ENCODE assay signal across 8 cellular contexts in genomic region chr3:52771702-52772101, GRCh38. TPM values are rescaled to one million over a fixed set of nuclear protein-coding genes. Genes with fewer than 3 reads are reported as not detected.
DNase-seq lines count a peak whose midpoint lies in the region; ATAC-seq and TF ChIP-seq lines count a peak whose summit lies in the region.

No MANE protein-coding gene starts in this region.

- H2BK12ac ChIP-seq in mesenchymal stem cell (ENCODE audit: low read length in 2 of 2) = no peak overlapping the region

- no peak overlapping the region for H2AK5ac ChIP-seq in mesenchymal stem cell (ENCODE audit: low read length, severe bottlenecking)

- peak overlapping the region; percentile 92 for H3K4me3 Mint-ChIP-seq in activated T-helper 2 cell treated with anti-CD3 and anti-CD28 coated beads, Interferon-gamma antibody, Interleukin-2, Interleukin-4, amounts not matched to agents 10 μg/mL and 5 μg/mL and 100 μg/mL, durations not matched to agents 14 hours and 24 hours and 36 hours (ENCODE audit: low read depth)
- H3K4me3 Mint-ChIP-seq in type B pancreatic cell = peak overlapping the region; percentile 97

- no peaks in the 10 kb centered on the region for H3K9me3 Mint-ChIP-seq in activated T-helper 2 cell treated with anti-CD3 and anti-CD28 coated beads, Interferon-gamma antibody, Interleukin-2, Interleukin-4, amounts not matched to agents 10 μg/mL and 5 μg/mL and 100 μg/mL, durations not matched to agents 14 hours and 24 hours and 36 hours
- H3K9me3 Mint-ChIP-seq in type B pancreatic cell = no peaks in the 10 kb centered on the region

- H3K4me3 ChIP-seq in left ventricle myocardium inferior (peak overlapping the region; percentile 95), mesenchymal stem cell (ENCODE audit: insufficient read depth in 1 of 2, low read depth in 1 of 2, low read length in 2 of 2) (peak overlapping the region in 1 of 2 experiments; percentile 92)

- no peak overlapping the region for H3K14ac ChIP-seq in mesenchymal stem cell (ENCODE audit: low read length in 2 of 2)

- H2BK15ac ChIP-seq in mesenchymal stem cell (ENCODE audit: low read depth, poor library complexity, severe bottlenecking) = no peak overlapping the region

- H3K36me3 Mint-ChIP-seq in activated T-helper 2 cell treated with anti-CD3 and anti-CD28 coated beads, Interferon-gamma antibody, Interleukin-2, Interleukin-4, amounts not matched to agents 10 μg/mL and 5 μg/mL and 100 μg/mL, durations not matched to agents 14 hours and 24 hours and 36 hours (ENCODE audit: low read depth) = peaks cover 11% of the 10 kb centered on the region
- peaks cover 7% of the 10 kb centered on the region for H3K36me3 Mint-ChIP-seq in type B pancreatic cell

- no peak for DNase-seq in left ventricle myocardium inferior
- DNase-seq in left ventricle myocardium superior = no peak
- DNase-seq in activated T-helper 2 cell treated with anti-CD3 and anti-CD28 coated beads, Interferon-gamma antibody, Interleukin-2, Interleukin-4, amounts not matched to agents 10 μg/mL and 5 μg/mL and 100 μg/mL, durations not matched to agents 14 hours and 24 hours and 36 hours (ENCODE audit: low spot score) = no peak
- no peak for DNase-seq in mesenchymal stem cell
- DNase-seq in type B pancreatic cell (ENCODE audit: extremely low spot score, unreplicated experiment) = no peak
- DNase-seq in SHP77 treated with DMSO at 0.1 percent for 48 hours (lab: John Stamatoyannopoulos, UW) = no peak
- no peak for DNase-seq in hippocampal formation (lab: John Stamatoyannopoulos, UW)
- DNase-seq in globus pallidus (ENCODE audit: low spot score) = no peak

- peak overlapping the region; percentile 96 for H3K27ac Mint-ChIP-seq in activated T-helper 2 cell treated with anti-CD3 and anti-CD28 coated beads, Interferon-gamma antibody, Interleukin-2, Interleukin-4, amounts not matched to agents 10 μg/mL and 5 μg/mL and 100 μg/mL, durations not matched to agents 14 hours and 24 hours and 36 hours
- H3K27ac Mint-ChIP-seq in type B pancreatic cell = peak overlapping the region; percentile 97

- H3K79me1 ChIP-seq in mesenchymal stem cell (replicated peaks; ENCODE audit: low read length, poor library complexity, severe bottlenecking) = peaks cover 7% of the 10 kb centered on the region

- no peak for ATAC-seq in left ventricle myocardium superior

- no peaks in the 10 kb centered on the region for H3K27me3 ChIP-seq in left ventricle myocardium inferior (ENCODE audit: low read depth)
- peaks cover 0 to 9% of the 10 kb centered on the region in 2 experiments for H3K27me3 ChIP-seq in mesenchymal stem cell (ENCODE audit: control insufficient read depth in 1 of 2, insufficient read depth in 1 of 2, low read length in 2 of 2)

- H3K4me1 Mint-ChIP-seq in activated T-helper 2 cell treated with anti-CD3 and anti-CD28 coated beads, Interferon-gamma antibody, Interleukin-2, Interleukin-4, amounts not matched to agents 10 μg/mL and 5 μg/mL and 100 μg/mL, durations not matched to agents 14 hours and 24 hours and 36 hours (ENCODE audit: low read depth) = peaks cover 18% of the 10 kb centered on the region
- peaks cover 16% of the 10 kb centered on the region for H3K4me1 Mint-ChIP-seq in type B pancreatic cell (ENCODE audit: unreplicated experiment)

- H3K9ac ChIP-seq in mesenchymal stem cell (ENCODE audit: low read length) = peak overlapping the region; percentile 93

- H3K36me3 ChIP-seq in left ventricle myocardium inferior (peaks cover 16% of the 10 kb centered on the region), mesenchymal stem cell (ENCODE audit: control insufficient read depth in 1 of 2, insufficient read depth in 2 of 2, low read depth in 1 of 2, low read length in 2 of 2) (peaks cover 6 to 11% of the 10 kb centered on the region in 2 experiments)

- no peak overlapping the region for H2BK5ac ChIP-seq in mesenchymal stem cell (ENCODE audit: low read depth, low read length, poor library complexity, severe bottlenecking)

- H3K27ac ChIP-seq in left ventricle myocardium inferior (replicated peaks) = peak overlapping the region; percentile 87
- no peak overlapping the region for H3K27ac ChIP-seq in mesenchymal stem cell (ENCODE audit: low read length, poor library complexity, severe bottlenecking)

- 94% methylated on average over 8 of the region's 10 CpGs for WGBS in mesenchymal stem cell

- H3K4me1 ChIP-seq in left ventricle myocardium inferior (peaks cover 26% of the 10 kb centered on the region), mesenchymal stem cell (ENCODE audit: control insufficient read depth, insufficient read depth, low read depth, low read length) (peaks cover 8% of the 10 kb centered on the region)

- no peak for TF ChIP-seq CTCF in left ventricle myocardium inferior (IDR thresholded peaks at IDR 0.05; ENCODE audit: borderline replicate concordance)
- no peak for TF ChIP-seq CTCF in type B pancreatic cell (conservative IDR thresholded peaks at IDR 0.05)

- no peak overlapping the region for H4K91ac ChIP-seq in mesenchymal stem cell (ENCODE audit: low read length)

- H3K9me3 ChIP-seq in left ventricle myocardium inferior (replicated peaks) = no peaks in the 10 kb centered on the region
- H3K9me3 ChIP-seq in mesenchymal stem cell (ENCODE audit: control insufficient read depth, low read length) = no peaks in the 10 kb centered on the region

- H3K18ac ChIP-seq in mesenchymal stem cell (ENCODE audit: low read depth in 1 of 2, low read length in 2 of 2) = no peak overlapping the region

- no peak overlapping the region for H3K23ac ChIP-seq in mesenchymal stem cell (ENCODE audit: low read length in 2 of 2)

- intact Hi-C loops in left ventricle myocardium inferior (cut with micrococcal nuclease) (no loop called here), left ventricle myocardium superior (cut with micrococcal nuclease) (no loop called here)
- intact Hi-C loops in activated T-helper 2 cell treated with anti-CD3 and anti-CD28 coated beads, Interferon-gamma antibody, Interleukin-2, Interleukin-4, amounts not matched to agents 10 μg/mL and 5 μg/mL and 100 μg/mL, durations not matched to agents 14 hours and 24 hours and 36 hours (cut with micrococcal nuclease) = no loop called here

- no peaks in the 10 kb centered on the region for H3K27me3 Mint-ChIP-seq in activated T-helper 2 cell treated with anti-CD3 and anti-CD28 coated beads, Interferon-gamma antibody, Interleukin-2, Interleukin-4, amounts not matched to agents 10 μg/mL and 5 μg/mL and 100 μg/mL, durations not matched to agents 14 hours and 24 hours and 36 hours (ENCODE audit: low read depth)
- H3K27me3 Mint-ChIP-seq in type B pancreatic cell = no peaks in the 10 kb centered on the region

- no peak overlapping the region for H2BK120ac ChIP-seq in mesenchymal stem cell (ENCODE audit: low read depth, low read length)

- H2AFZ ChIP-seq in mesenchymal stem cell (ENCODE audit: low read depth, low read length) = no peak overlapping the region

- no peak overlapping the region for H3K4me2 ChIP-seq in mesenchymal stem cell (ENCODE audit: low read length, poor library complexity, severe bottlenecking)

- peak overlapping the region; percentile 41 for H4K8ac ChIP-seq in mesenchymal stem cell (ENCODE audit: low read length)

- H3K4ac ChIP-seq in mesenchymal stem cell (ENCODE audit: low read depth in 1 of 2, low read length in 2 of 2) = no peak overlapping the region

RNA-seq across cellular contexts. Expression of gene NEK4, which starts 1.0 kb away (rescaled TPM):
- total RNA-seq in left ventricle myocardium inferior (17.7 TPM), left ventricle myocardium superior (21.3 TPM), type B pancreatic cell (ENCODE audit: low replicate concordance) (38.3 and 47.2 TPM in 2 replicates)
- total RNA-seq in activated T-helper 2 cell treated with anti-CD3 and anti-CD28 coated beads, Interferon-gamma antibody, Interleukin-2, Interleukin-4, amounts not matched to agents 10 μg/mL and 5 μg/mL and 100 μg/mL, durations not matched to agents 14 hours and 24 hours and 36 hours = 26.7 and 27.6 TPM in 2 replicates
- 6.9 TPM for polyA plus RNA-seq in mesenchymal stem cell (2013, experiment 1 of 2)
- 6.8 TPM for polyA plus RNA-seq in mesenchymal stem cell (2013, experiment 2 of 2)

RNA-seq across cellular contexts. Expression of gene ITIH1, which starts 5.7 kb away (rescaled TPM):
- not detected for total RNA-seq in left ventricle myocardium inferior
- total RNA-seq in left ventricle myocardium superior = not detected
- total RNA-seq in activated T-helper 2 cell treated with anti-CD3 and anti-CD28 coated beads, Interferon-gamma antibody, Interleukin-2, Interleukin-4, amounts not matched to agents 10 μg/mL and 5 μg/mL and 100 μg/mL, durations not matched to agents 14 hours and 24 hours and 36 hours = not detected in 2 replicates
- 0.07 TPM for polyA plus RNA-seq in mesenchymal stem cell (2013, experiment 1 of 2)
- polyA plus RNA-seq in mesenchymal stem cell (2013, experiment 2 of 2) = not detected
- 8.0 and 12.2 TPM in 2 replicates for total RNA-seq in type B pancreatic cell (ENCODE audit: low replicate concordance)

RNA-seq across cellular contexts. Expression of gene ITIH3, which starts 22.9 kb away (rescaled TPM):
- total RNA-seq in left ventricle myocardium inferior = 0.55 TPM
- total RNA-seq in left ventricle myocardium superior = not detected
- total RNA-seq in activated T-helper 2 cell treated with anti-CD3 and anti-CD28 coated beads, Interferon-gamma antibody, Interleukin-2, Interleukin-4, amounts not matched to agents 10 μg/mL and 5 μg/mL and 100 μg/mL, durations not matched to agents 14 hours and 24 hours and 36 hours = not detected in 2 replicates
- polyA plus RNA-seq in mesenchymal stem cell (2013, experiment 1 of 2) = 0.06 TPM
- polyA plus RNA-seq in mesenchymal stem cell (2013, experiment 2 of 2) = 0.12 TPM
- 0.81 and 0.97 TPM in 2 replicates for total RNA-seq in type B pancreatic cell (ENCODE audit: low replicate concordance)

RNA-seq across cellular contexts. Expression of gene ITIH4, which starts 58.8 kb away (rescaled TPM):
- total RNA-seq in left ventricle myocardium inferior = 5.0 TPM
- total RNA-seq in left ventricle myocardium superior = 4.1 TPM
- total RNA-seq in activated T-helper 2 cell treated with anti-CD3 and anti-CD28 coated beads, Interferon-gamma antibody, Interleukin-2, Interleukin-4, amounts not matched to agents 10 μg/mL and 5 μg/mL and 100 μg/mL, durations not matched to agents 14 hours and 24 hours and 36 hours = 3.6 and 4.8 TPM in 2 replicates
- 0.80 TPM for polyA plus RNA-seq in mesenchymal stem cell (2013, experiment 1 of 2)
- 0.93 TPM for polyA plus RNA-seq in mesenchymal stem cell (2013, experiment 2 of 2)
- total RNA-seq in type B pancreatic cell (ENCODE audit: low replicate concordance) = 4.1 and 14.0 TPM in 2 replicates
